2 cellular contexts compared by ENCODE assay signal in the genomic region with DNA sequence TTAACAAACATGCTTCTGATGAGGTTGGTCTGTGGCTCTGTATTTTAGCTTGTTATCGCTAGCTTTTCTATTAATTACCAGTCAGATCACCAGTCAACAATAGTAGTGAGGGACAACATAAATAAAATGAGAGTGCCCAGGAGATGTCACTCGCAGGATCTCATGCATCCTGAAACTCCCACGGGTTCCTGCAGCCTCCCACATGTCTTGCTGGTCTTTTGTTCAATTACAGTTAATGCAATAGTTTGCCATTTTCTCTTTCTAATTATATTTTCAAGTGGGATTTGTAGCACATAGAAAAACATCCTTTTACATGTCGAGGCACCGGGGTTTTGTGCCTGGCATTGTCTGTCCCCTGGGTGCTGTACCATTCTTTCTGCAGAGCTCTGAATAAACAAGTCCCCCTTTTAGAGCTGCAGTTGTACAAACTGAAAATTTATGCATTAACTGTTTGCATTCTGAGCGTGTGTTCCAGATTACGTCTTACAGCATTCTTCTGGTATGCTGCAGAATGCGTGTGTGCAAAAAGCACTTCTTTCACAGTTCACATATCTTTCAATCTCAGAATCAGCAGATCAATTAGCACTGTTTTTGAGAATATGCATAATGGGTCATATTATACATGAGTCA.
A peak's percentile ranks its signal among the peaks of the same experiment; 100 is the strongest.
TF ChIP-seq lines count a peak whose summit lies in the region.

No MANE protein-coding gene starts in this region.

TF ChIP-seq in SK-N-SH treated with all-trans-retinoic acid at 6 μM for 48 hours, 23 proteins besides CTCF, POLR2A, EP300 and RAD21:
- 0 out of 2 replicates have a peak, but pooled peaks have one; percentile 2 for TF ChIP-seq ISL1 (CRISPR knock-in tag; IDR thresholded peaks at IDR 0.05)
- TF ChIP-seq, protein P1, sequence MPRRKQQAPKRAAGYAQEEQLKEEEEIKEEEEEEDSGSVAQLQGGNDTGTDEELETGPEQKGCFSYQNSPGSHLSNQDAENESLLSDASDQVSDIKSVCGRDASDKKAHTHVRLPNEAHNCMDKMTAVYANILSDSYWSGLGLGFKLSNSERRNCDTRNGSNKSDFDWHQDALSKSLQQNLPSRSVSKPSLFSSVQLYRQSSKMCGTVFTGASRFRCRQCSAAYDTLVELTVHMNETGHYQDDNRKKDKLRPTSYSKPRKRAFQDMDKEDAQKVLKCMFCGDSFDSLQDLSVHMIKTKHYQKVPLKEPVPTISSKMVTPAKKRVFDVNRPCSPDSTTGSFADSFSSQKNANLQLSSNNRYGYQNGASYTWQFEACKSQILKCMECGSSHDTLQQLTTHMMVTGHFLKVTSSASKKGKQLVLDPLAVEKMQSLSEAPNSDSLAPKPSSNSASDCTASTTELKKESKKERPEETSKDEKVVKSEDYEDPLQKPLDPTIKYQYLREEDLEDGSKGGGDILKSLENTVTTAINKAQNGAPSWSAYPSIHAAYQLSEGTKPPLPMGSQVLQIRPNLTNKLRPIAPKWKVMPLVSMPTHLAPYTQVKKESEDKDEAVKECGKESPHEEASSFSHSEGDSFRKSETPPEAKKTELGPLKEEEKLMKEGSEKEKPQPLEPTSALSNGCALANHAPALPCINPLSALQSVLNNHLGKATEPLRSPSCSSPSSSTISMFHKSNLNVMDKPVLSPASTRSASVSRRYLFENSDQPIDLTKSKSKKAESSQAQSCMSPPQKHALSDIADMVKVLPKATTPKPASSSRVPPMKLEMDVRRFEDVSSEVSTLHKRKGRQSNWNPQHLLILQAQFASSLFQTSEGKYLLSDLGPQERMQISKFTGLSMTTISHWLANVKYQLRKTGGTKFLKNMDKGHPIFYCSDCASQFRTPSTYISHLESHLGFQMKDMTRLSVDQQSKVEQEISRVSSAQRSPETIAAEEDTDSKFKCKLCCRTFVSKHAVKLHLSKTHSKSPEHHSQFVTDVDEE (CRISPR knock-in tag; IDR thresholded peaks at IDR 0.05): no peak

TF ChIP-seq in SK-N-SH, 30 proteins besides CTCF, POLR2A, EP300 and RAD21:
- TF ChIP-seq GATA2 (CRISPR knock-in tag; IDR thresholded peaks at IDR 0.05) (no peak), FOSL2 (IDR thresholded peaks at IDR 0.05; ENCODE audit: borderline replicate concordance, low read depth) (no peak), RCOR1 (IDR thresholded peaks at IDR 0.05; ENCODE audit: low read length) (no peak), NFIC (IDR thresholded peaks at IDR 0.05; ENCODE audit: borderline replicate concordance) (no peak)
